8 cellular contexts compared by ENCODE assay signal in the genomic region with DNA sequence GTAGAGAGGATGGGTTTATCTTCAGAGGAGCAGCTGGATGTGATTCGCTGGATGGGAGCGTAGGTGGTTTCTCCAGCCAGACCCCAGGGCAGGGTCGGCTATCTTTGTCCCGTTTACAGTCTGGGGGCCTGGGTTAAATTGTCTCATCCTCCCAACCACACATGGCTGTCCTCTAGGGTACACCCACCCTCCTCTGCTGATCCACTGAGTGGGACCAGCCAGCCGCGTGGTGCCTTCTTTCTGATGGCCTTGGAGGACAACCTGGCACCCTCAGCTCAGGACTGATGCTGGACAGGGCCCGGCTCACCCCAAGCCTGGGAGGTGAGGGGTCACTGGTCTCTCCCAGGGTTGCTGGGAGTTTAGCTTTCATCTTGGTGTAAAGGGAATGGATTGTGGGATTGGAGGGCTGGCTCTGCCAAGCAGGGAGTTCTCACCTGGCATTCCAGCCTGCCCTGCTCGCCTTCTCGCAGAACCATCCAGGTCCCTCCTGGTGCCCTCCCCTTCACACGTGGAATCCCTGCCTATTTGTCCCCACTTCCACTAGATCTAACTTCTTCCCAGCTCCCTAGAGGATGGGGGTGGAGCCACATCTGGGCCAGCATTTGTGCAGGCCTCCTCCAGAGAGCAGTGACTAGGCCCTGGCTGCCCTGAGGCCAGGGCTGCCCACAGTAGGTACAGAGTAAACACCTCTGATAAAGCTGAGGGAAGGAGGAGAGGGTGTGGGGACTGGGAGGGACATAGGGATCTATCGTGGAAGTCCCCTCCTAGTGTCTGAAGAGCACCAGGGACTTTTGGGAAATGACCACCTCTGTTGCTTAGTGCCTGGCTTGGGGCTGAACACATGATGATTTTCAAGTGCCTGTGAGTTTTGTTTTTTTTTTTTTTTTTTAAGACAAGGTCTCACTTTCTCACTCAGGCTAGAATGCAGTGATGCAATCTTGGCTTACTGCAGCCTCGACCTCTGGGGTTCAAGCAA. TPM values are rescaled to one million over a fixed set of nuclear protein-coding genes. Genes with fewer than 3 reads are reported as not detected.
DNase-seq lines count a peak whose midpoint lies in the region; ATAC-seq and TF ChIP-seq lines count a peak whose summit lies in the region.

No MANE protein-coding gene starts in this region.

- H3K9me3 ChIP-seq in upper lobe of left lung, result no peaks in the 10 kb centered on the region

- ATAC-seq in upper lobe of left lung (ENCODE audit: low FRiP score in 2 of 2) (peak; percentile 15 to 52), GM21619 (IDR thresholded peaks at IDR 0.05; ENCODE audit: unreplicated experiment) (no peak)

- no peak for TF ChIP-seq CTCF in upper lobe of left lung (IDR thresholded peaks at IDR 0.05)

- H3K4me1 Mint-ChIP-seq in activated naive CD4-positive, alpha-beta T cell treated with anti-CD3 and anti-CD28 coated beads for 36 hours (ENCODE audit: low read depth), result peaks cover 60% of the 10 kb centered on the region
- peaks cover 56% of the 10 kb centered on the region for H3K4me1 Mint-ChIP-seq in activated naive CD8-positive, alpha-beta T cell (ENCODE audit: low read depth)
- peaks cover 54 to 60% of the 10 kb centered on the region in 2 donors for H3K4me1 Mint-ChIP-seq in immature natural killer cell

- peaks cover 38 to 77% (median 48%) of the 10 kb centered on the region in 4 donors for H3K4me1 ChIP-seq in upper lobe of left lung

- intact Hi-C loops in activated naive CD4-positive, alpha-beta T cell treated with anti-CD3 and anti-CD28 coated beads for 36 hours (cut with micrococcal nuclease), result no loop called here

- in situ Hi-C loops in ACHN (cut with HindIII; ENCODE audit: low pct_ligation_motif_present, low pct_unique_long_range_greater_than_20kb, low sequenced_read_pairs), result no loop called here

- TF ChIP-seq EP300 in upper lobe of left lung (IDR thresholded peaks at IDR 0.05), result peak in 1 of 4 donors; percentile 55

- no peaks in the 10 kb centered on the region for H3K36me3 Mint-ChIP-seq in activated naive CD4-positive, alpha-beta T cell treated with anti-CD3 and anti-CD28 coated beads for 36 hours (ENCODE audit: low read depth)
- no peaks in the 10 kb centered on the region for H3K36me3 Mint-ChIP-seq in activated naive CD8-positive, alpha-beta T cell
- peaks cover 0 to 5% (median 0%) of the 10 kb centered on the region in 3 donors for H3K36me3 Mint-ChIP-seq in immature natural killer cell

- WGBS in upper lobe of left lung, 2 donors, result 41 to 45% methylated on average over 7 to 12 of the region's 12 CpGs

- H3K9me3 Mint-ChIP-seq in activated naive CD4-positive, alpha-beta T cell treated with anti-CD3 and anti-CD28 coated beads for 36 hours, result no peaks in the 10 kb centered on the region
- no peaks in the 10 kb centered on the region for H3K9me3 Mint-ChIP-seq in activated naive CD8-positive, alpha-beta T cell (ENCODE audit: low read depth)
- H3K9me3 Mint-ChIP-seq in immature natural killer cell, result no peaks in the 10 kb centered on the region

- H3K27ac Mint-ChIP-seq in activated naive CD4-positive, alpha-beta T cell treated with anti-CD3 and anti-CD28 coated beads for 36 hours, result peak overlapping the region; percentile 78
- peak overlapping the region; percentile 82 for H3K27ac Mint-ChIP-seq in activated naive CD8-positive, alpha-beta T cell
- peak overlapping the region; percentile 82 to 95 (median 90) for H3K27ac Mint-ChIP-seq in immature natural killer cell

- TF ChIP-seq POLR2A in upper lobe of left lung (IDR thresholded peaks at IDR 0.05), result peak in 2 of 4 donors; percentile 11 to 19

- H3K4me3 Mint-ChIP-seq in activated naive CD4-positive, alpha-beta T cell treated with anti-CD3 and anti-CD28 coated beads for 36 hours, result peak overlapping the region; percentile 89
- peak overlapping the region; percentile 92 for H3K4me3 Mint-ChIP-seq in activated naive CD8-positive, alpha-beta T cell
- peak overlapping the region; percentile 84 to 94 (median 87) for H3K4me3 Mint-ChIP-seq in immature natural killer cell

- H3K36me3 ChIP-seq in upper lobe of left lung, result peaks cover 0 to 29% (median 0%) of the 10 kb centered on the region in 4 donors

- CTCF ChIA-PET in activated naive CD4-positive, alpha-beta T cell treated with anti-CD3 and anti-CD28 coated beads for 36 hours (lab: Charles Lee), result interaction anchor here (1.1 to 2.9 kb wide), 4 partner anchors 9 to 37 kb away, joined by 3 to 11 read pairs (median 5); no protein-coding TSS in a partner anchor

- H3K27me3 ChIP-seq in upper lobe of left lung, result peaks cover 0 to 8% (median 0%) of the 10 kb centered on the region in 4 donors

- H3K4me3 ChIP-seq in upper lobe of left lung, result peak overlapping the region in 3 of 4 donors; percentile 68 to 84 (median 71)

- H3K27ac ChIP-seq in upper lobe of left lung, result peak overlapping the region; percentile 90 to 94 (median 93)

- no peaks in the 10 kb centered on the region for H3K27me3 Mint-ChIP-seq in activated naive CD4-positive, alpha-beta T cell treated with anti-CD3 and anti-CD28 coated beads for 36 hours (ENCODE audit: low read depth)
- H3K27me3 Mint-ChIP-seq in activated naive CD8-positive, alpha-beta T cell, result no peaks in the 10 kb centered on the region
- H3K27me3 Mint-ChIP-seq in immature natural killer cell (ENCODE audit: low read depth in 3 of 3), result peaks cover 2 to 10% (median 2%) of the 10 kb centered on the region in 3 donors

- no peak for DNase-seq in activated naive CD4-positive, alpha-beta T cell treated with anti-CD3 and anti-CD28 coated beads for 36 hours
- DNase-seq in activated naive CD4-positive, alpha-beta T cell treated with anti-CD3 and anti-CD28 coated beads, Interleukin-2, amount 50 U/mL, for 16 hours, result no peak
- DNase-seq in immature natural killer cell (no peak), upper lobe of left lung (peak in 1 of 2 donors; percentile 77), ACHN (no peak)
- no peak for DNase-seq in activated CD4-positive, CD25-positive, alpha-beta regulatory T cell treated with anti-CD3 and anti-CD28 coated beads, Interleukin-2, amount 50 U/mL, for 72 hours

RNA-seq across cellular contexts. Expression of gene ITPR3, which starts 1.6 kb away (rescaled TPM):
- total RNA-seq in activated naive CD4-positive, alpha-beta T cell treated with anti-CD3 and anti-CD28 coated beads for 36 hours, result 10 to 100 TPM; 34.8 to 35.1 TPM
- polyA plus RNA-seq in immature natural killer cell, result 1 to 10 TPM in 2 of 3 donors, under 1 TPM in 1; 0.02 to 7.2 (median 1.1) TPM
- 100 to 1,000 TPM in 5 of 6 donors, 10 to 100 TPM in 1; 95.6 to 179 (median 137) TPM for total RNA-seq in upper lobe of left lung

RNA-seq across cellular contexts. Expression of gene BAK1, which starts 42.7 kb away (rescaled TPM):
- total RNA-seq in activated naive CD4-positive, alpha-beta T cell treated with anti-CD3 and anti-CD28 coated beads for 36 hours, result 10 to 100 TPM; 38.3 to 41.1 TPM
- 10 to 100 TPM; 26.6 to 46.6 (median 32.4) TPM for polyA plus RNA-seq in immature natural killer cell
- total RNA-seq in upper lobe of left lung, result 10 to 100 TPM in 5 of 6 donors, 1 to 10 TPM in 1; 9.2 to 23.5 (median 13.7) TPM
